17 cellular contexts compared by ENCODE assay signal in genomic region chr17:83180264-83180995, GRCh38.
DNase-seq lines count a peak whose midpoint lies in the region; ATAC-seq and TF ChIP-seq lines count a peak whose summit lies in the region.
"Had no signal": no experiment of that assay in that cellular context is flagged by ENCODE, and none has a peak within 500 bp of the region (broad histone marks: within the 10 kb centered on the region; RNA-seq: fewer than 3 reads in every experiment).

No MANE protein-coding gene starts in this region.

- H3K27me3 ChIP-seq in right atrium auricular region (no peaks in the 10 kb centered on the region), vagina (no peaks in the 10 kb centered on the region)
- H3K27me3 ChIP-seq: left lung had no signal

- H3K9me3 ChIP-seq in right atrium auricular region (no peaks in the 10 kb centered on the region), vagina (no peaks in the 10 kb centered on the region)
- H3K9me3 ChIP-seq: left lung had no signal

- H3K4me1 ChIP-seq in right atrium auricular region (peaks cover 0 to 17% of the 10 kb centered on the region in 2 donors), vagina (peaks cover 24% of the 10 kb centered on the region)

- H3K9me3 Mint-ChIP-seq in chondrocyte (ENCODE audit: low read depth) (no peaks in the 10 kb centered on the region), nephron (no peaks in the 10 kb centered on the region)
- H3K9me3 Mint-ChIP-seq in stimulated activated naive B cell treated with anti-CD40 and anti-IgM and Interleukin-4, amounts not matched to agents 10 μg/mL and 1 μg/mL and 100 μg/mL, for 72 hours: no peaks in the 10 kb centered on the region
- H3K9me3 Mint-ChIP-seq: CD8-positive, alpha-beta memory T cell; stimulated activated memory B cell treated with anti-CD40 and anti-IgM and Interleukin-4, amounts not matched to agents 10 μg/mL and 1 μg/mL and 100 μg/mL, for 72 hours had no signal

- H3K27me3 Mint-ChIP-seq in chondrocyte (ENCODE audit: low read depth): no peaks in the 10 kb centered on the region
- peaks cover 30% of the 10 kb centered on the region for H3K27me3 Mint-ChIP-seq in nephron (ENCODE audit: low read depth)
- H3K27me3 Mint-ChIP-seq in stimulated activated naive B cell treated with anti-CD40 and anti-IgM and Interleukin-4, amounts not matched to agents 10 μg/mL and 1 μg/mL and 100 μg/mL, for 72 hours: peaks cover 5 to 32% of the 10 kb centered on the region in 2 donors
- H3K27me3 Mint-ChIP-seq: activated naive CD8-positive, alpha-beta T cell; CD8-positive, alpha-beta memory T cell had no signal

- TF ChIP-seq POLR2A in vagina (IDR thresholded peaks at IDR 0.05): no peak

- intact Hi-C loops in left ventricle myocardium superior (cut with micrococcal nuclease): no loop called here
- intact Hi-C loops in vagina (cut with DNase I): no loop called here

- no peak overlapping the region for H3K27ac Mint-ChIP-seq in chondrocyte (ENCODE audit: unreplicated experiment)
- peak overlapping the region; percentile 2 to 63 (median 11) for H3K27ac Mint-ChIP-seq in nephron
- H3K27ac Mint-ChIP-seq in stimulated activated naive B cell treated with anti-CD40 and anti-IgM and Interleukin-4, amounts not matched to agents 10 μg/mL and 1 μg/mL and 100 μg/mL, for 72 hours: no peak overlapping the region
- H3K27ac Mint-ChIP-seq: activated naive CD8-positive, alpha-beta T cell; stimulated activated memory B cell treated with anti-CD40 and anti-IgM and Interleukin-4, amounts not matched to agents 10 μg/mL and 1 μg/mL and 100 μg/mL, for 72 hours had no signal

- TF ChIP-seq CTCF in right atrium auricular region (IDR thresholded peaks at IDR 0.05) (no peak), chondrocyte (IDR thresholded peaks at IDR 0.05) (no peak), nephron (IDR thresholded peaks at IDR 0.05; ENCODE audit: unreplicated experiment in 3 of 3) (no peak), vagina (IDR thresholded peaks at IDR 0.05) (no peak)

- H3K4me3 ChIP-seq in right atrium auricular region (no peak overlapping the region), vagina (no peak overlapping the region)
- H3K4me3 ChIP-seq: GM23248, left lung had no signal

- no peak for ATAC-seq in left ventricle myocardium superior
- no peak for ATAC-seq in stimulated activated naive B cell treated with anti-CD40 and anti-IgM and Interleukin-4, amounts not matched to agents 10 μg/mL and 1 μg/mL and 100 μg/mL, for 72 hours (replicated peaks)
- ATAC-seq: left lung; stimulated activated memory B cell treated with anti-CD40 and anti-IgM and Interleukin-4, amounts not matched to agents 10 μg/mL and 1 μg/mL and 100 μg/mL, for 72 hours had no signal

- H3K4me1 Mint-ChIP-seq in chondrocyte (ENCODE audit: low read depth) (peaks cover 14% of the 10 kb centered on the region), nephron (peaks cover 45% of the 10 kb centered on the region)
- peaks cover 8 to 13% of the 10 kb centered on the region in 2 donors for H3K4me1 Mint-ChIP-seq in stimulated activated naive B cell treated with anti-CD40 and anti-IgM and Interleukin-4, amounts not matched to agents 10 μg/mL and 1 μg/mL and 100 μg/mL, for 72 hours
- H3K4me1 Mint-ChIP-seq: CD8-positive, alpha-beta memory T cell had no signal

- peak; percentile 52 for DNase-seq in right atrium auricular region (ENCODE audit: low spot score)
- no peak for DNase-seq in left ventricle myocardium superior
- DNase-seq in chondrocyte (ENCODE audit: low spot score): peak; percentile 63
- peak; percentile 79 to 93 for DNase-seq in vagina (ENCODE audit: extremely low spot score in 2 of 2)
- no peak for DNase-seq in NCI-H2196 (lab: John Stamatoyannopoulos, UW; ENCODE audit: unreplicated experiment)
- no peak for DNase-seq in stimulated activated naive B cell treated with anti-CD40 and anti-IgM and Interleukin-4, amounts not matched to agents 10 μg/mL and 1 μg/mL and 100 μg/mL, for 72 hours
- DNase-seq: CD8-positive, alpha-beta memory T cell; IMR-90; left lung; NCI-H1436; NCI-H2171; nucleus accumbens had no signal

- H3K4me3 Mint-ChIP-seq in chondrocyte (ENCODE audit: unreplicated experiment) (no peak overlapping the region), nephron (no peak overlapping the region)
- H3K4me3 Mint-ChIP-seq in stimulated activated naive B cell treated with anti-CD40 and anti-IgM and Interleukin-4, amounts not matched to agents 10 μg/mL and 1 μg/mL and 100 μg/mL, for 72 hours: no peak overlapping the region
- H3K4me3 Mint-ChIP-seq: activated naive CD8-positive, alpha-beta T cell; CD8-positive, alpha-beta memory T cell; stimulated activated memory B cell treated with anti-CD40 and anti-IgM and Interleukin-4, amounts not matched to agents 10 μg/mL and 1 μg/mL and 100 μg/mL, for 72 hours had no signal

- H3K27ac ChIP-seq in right atrium auricular region: no peak overlapping the region
- no peak overlapping the region for H3K27ac ChIP-seq in vagina
- H3K27ac ChIP-seq: GM23248, left lung, VCaP had no signal

- H3K36me3 ChIP-seq in right atrium auricular region (no peaks in the 10 kb centered on the region), vagina (no peaks in the 10 kb centered on the region)
- H3K36me3 ChIP-seq: left lung had no signal

- H3K36me3 Mint-ChIP-seq in chondrocyte (ENCODE audit: low read depth) (no peaks in the 10 kb centered on the region), nephron (ENCODE audit: low read depth) (no peaks in the 10 kb centered on the region)
- no peaks in the 10 kb centered on the region for H3K36me3 Mint-ChIP-seq in stimulated activated naive B cell treated with anti-CD40 and anti-IgM and Interleukin-4, amounts not matched to agents 10 μg/mL and 1 μg/mL and 100 μg/mL, for 72 hours
- H3K36me3 Mint-ChIP-seq: activated naive CD8-positive, alpha-beta T cell; CD8-positive, alpha-beta memory T cell; stimulated activated memory B cell treated with anti-CD40 and anti-IgM and Interleukin-4, amounts not matched to agents 10 μg/mL and 1 μg/mL and 100 μg/mL, for 72 hours had no signal

Comparison
In these comparisons a context has a peak if more than half of its experiments do, and no peak if none do; other contexts are left out.
1. DNase-seq: peak in right atrium auricular region (single experiment), chondrocyte (single experiment) and vagina (2 of 2); none in left ventricle myocardium superior (single experiment), NCI-H2196 (single experiment) and stimulated activated naive B cell treated with anti-CD40 and anti-IgM and Interleukin-4, amounts not matched to agents 10 μg/mL and 1 μg/mL and 100 μg/mL, for 72 hours (single experiment).
2. H3K27ac Mint-ChIP-seq: peak in nephron (3 of 3); none in chondrocyte (single experiment) and stimulated activated naive B cell treated with anti-CD40 and anti-IgM and Interleukin-4, amounts not matched to agents 10 μg/mL and 1 μg/mL and 100 μg/mL, for 72 hours (single experiment).